In the genomic region with DNA sequence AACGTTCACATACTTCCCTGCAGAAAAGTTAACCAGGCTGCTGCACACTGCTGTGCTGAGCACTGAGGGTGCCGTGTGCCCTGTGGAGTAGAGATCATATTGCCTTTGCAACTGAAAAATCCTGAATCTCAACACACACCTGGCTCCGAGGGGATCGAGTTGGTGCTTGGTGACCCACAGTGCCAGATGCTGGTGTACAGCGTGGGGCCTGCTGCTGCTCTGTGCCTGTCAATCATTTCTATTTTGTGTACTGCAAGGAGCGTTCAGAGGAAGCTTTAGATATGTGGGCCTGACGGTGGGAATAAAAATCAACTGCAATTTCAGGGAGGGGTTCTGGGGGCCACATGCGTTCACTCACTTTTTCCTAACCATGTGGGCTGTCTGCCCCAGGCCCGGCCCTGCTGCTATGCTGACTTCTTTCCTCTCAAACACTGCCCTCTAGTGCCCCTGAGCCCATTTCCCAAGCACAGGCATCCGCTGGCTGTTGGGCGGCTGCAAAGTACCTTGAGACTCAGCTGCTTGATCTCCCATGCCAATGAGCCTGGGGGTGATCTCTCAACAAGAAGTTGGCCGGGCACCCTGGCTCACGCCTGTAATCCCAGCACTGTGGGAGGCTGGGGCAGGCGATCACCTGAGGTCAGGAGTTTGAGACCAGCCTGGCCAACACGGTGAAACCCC, we compare ENCODE assay signal across 8 cellular contexts. TPM values are rescaled to one million over a fixed set of nuclear protein-coding genes. Genes with fewer than 3 reads are reported as not detected.
DNase-seq lines count a peak whose midpoint lies in the region; ATAC-seq, FAIRE-seq and TF ChIP-seq lines count a peak whose summit lies in the region.

No MANE protein-coding gene starts in this region.

- FAIRE-seq in H1 (lab: Jason Lieb, UNC) = peak; percentile 71

- no peak for ATAC-seq in GM19467 (IDR thresholded peaks at IDR 0.05; ENCODE audit: unreplicated experiment)
- ATAC-seq in HG02642 (IDR thresholded peaks at IDR 0.05; ENCODE audit: poor library complexity, unreplicated experiment) = no peak

- no peak overlapping the region; a peak in 1 of 8 replicates for H3K4me3 ChIP-seq in H1 (ENCODE audit: extremely low read depth in 1 of 4, insufficient read depth in 2 of 4, low read depth in 3 of 4, low read length in 4 of 4)
- no peak overlapping the region for H3K4me3 ChIP-seq in CD4-positive, alpha-beta memory T cell (ENCODE audit: low read length in 2 of 2)

- TF ChIP-seq POLR2A in H1 (IDR thresholded peaks at IDR 0.05; ENCODE audit: control extremely low read depth in 1 of 2, low read depth in 2 of 2, low read length in 2 of 2) = no peak

- no peak overlapping the region for H2AFZ ChIP-seq in H1 (ENCODE audit: low read length)

- H2BK5ac ChIP-seq in H1 (ENCODE audit: low read depth, low read length) = 0 out of 2 replicates have a peak overlapping the region, but pooled peaks have one; percentile 3

- peaks cover 0 to 27% (median 20%) of the 10 kb centered on the region in 4 experiments; a peak in 6 of 7 replicates for H3K4me1 ChIP-seq in H1 (replicated peaks in 1 of 4; ENCODE audit: control insufficient read depth in 3 of 4, insufficient read depth in 4 of 4, low read length in 3 of 4)
- no peaks in the 10 kb centered on the region for H3K4me1 ChIP-seq in CD4-positive, alpha-beta memory T cell (ENCODE audit: insufficient read depth, low read length)

- 0 out of 2 replicates have a peak, but pooled peaks have one; percentile 17 for TF ChIP-seq CTCF in RWPE1 (conservative IDR thresholded peaks at IDR 0.05; ENCODE audit: low read depth)
- peak; percentile 78 to 88 (median 82) for TF ChIP-seq CTCF in H1 (IDR thresholded peaks at IDR 0.05; ENCODE audit: control extremely low read depth in 1 of 3, insufficient read depth in 1 of 3, low read depth in 1 of 3, low read length in 3 of 3)
- TF ChIP-seq CTCF in nephron (IDR thresholded peaks at IDR 0.05; ENCODE audit: unreplicated experiment in 3 of 3) = peak; percentile 39 to 58 (median 47)

- no peak overlapping the region for H2BK20ac ChIP-seq in H1 (ENCODE audit: low read length)

- H2BK12ac ChIP-seq in H1 (ENCODE audit: low read depth, low read length) = no peak overlapping the region

- peaks cover 11 to 16% of the 10 kb centered on the region in 2 experiments for H4K20me1 ChIP-seq in H1 (replicated peaks in 1 of 2; ENCODE audit: control insufficient read depth in 1 of 2, insufficient read depth in 2 of 2, low read length in 2 of 2)

- H3K4me1 Mint-ChIP-seq in activated CD4-positive, alpha-beta memory T cell treated with anti-CD3 and anti-CD28 coated beads for 36 hours (ENCODE audit: low read depth) = peaks cover 11% of the 10 kb centered on the region
- peaks cover 10% of the 10 kb centered on the region for H3K4me1 Mint-ChIP-seq in activated CD4-positive, alpha-beta memory T cell treated with anti-CD3 and anti-CD28 coated beads, Interleukin-2, amount 10 ng/mL, durations not matched to agents 7 days and 5 days
- peaks cover 31% of the 10 kb centered on the region for H3K4me1 Mint-ChIP-seq in nephron
- peaks cover 9 to 33% (median 16%) of the 10 kb centered on the region in 4 donors for H3K4me1 Mint-ChIP-seq in CD4-positive, alpha-beta memory T cell

- H3K36me3 Mint-ChIP-seq in activated CD4-positive, alpha-beta memory T cell treated with anti-CD3 and anti-CD28 coated beads for 36 hours = peaks cover 7% of the 10 kb centered on the region
- H3K36me3 Mint-ChIP-seq in activated CD4-positive, alpha-beta memory T cell treated with anti-CD3 and anti-CD28 coated beads, Interleukin-2, amount 10 ng/mL, durations not matched to agents 7 days and 5 days (ENCODE audit: low read depth) = peaks cover 34% of the 10 kb centered on the region
- peaks cover 19% of the 10 kb centered on the region for H3K36me3 Mint-ChIP-seq in nephron (ENCODE audit: low read depth)
- peaks cover 4 to 14% of the 10 kb centered on the region in 2 donors for H3K36me3 Mint-ChIP-seq in CD4-positive, alpha-beta memory T cell

- H3K27ac ChIP-seq in RWPE1 (peak overlapping the region; percentile 33; the same call in 1 of the 2 replicates), H1 (ENCODE audit: low read depth, low read length) (no peak overlapping the region)
- H3K27ac ChIP-seq in CD4-positive, alpha-beta memory T cell (ENCODE audit: low read depth, low read length) = no peak overlapping the region

- no peak overlapping the region for H3K23ac ChIP-seq in H1 (ENCODE audit: insufficient read length)

- H3K18ac ChIP-seq in H1 (ENCODE audit: extremely low read depth, low read length) = no peak overlapping the region

- no peak overlapping the region for H4K8ac ChIP-seq in H1 (ENCODE audit: extremely low read depth, insufficient read depth, low read length)

- no peak overlapping the region for H4K5ac ChIP-seq in H1 (ENCODE audit: insufficient read length, low read depth, low read length)

- no peaks in the 10 kb centered on the region for H3K9me3 ChIP-seq in H1 (ENCODE audit: insufficient read depth in 2 of 2, low read depth in 1 of 2, low read length in 1 of 2)
- no peaks in the 10 kb centered on the region for H3K9me3 ChIP-seq in CD4-positive, alpha-beta memory T cell (ENCODE audit: control insufficient read depth in 1 of 2, low read length in 2 of 2)

- intact Hi-C loops in activated CD4-positive, alpha-beta memory T cell treated with anti-CD3 and anti-CD28 coated beads for 36 hours (cut with micrococcal nuclease) = no loop called here
- intact Hi-C loops in CD4-positive, alpha-beta memory T cell (cut with micrococcal nuclease) = no loop called here

- no peaks in the 10 kb centered on the region for H3K9me3 Mint-ChIP-seq in activated CD4-positive, alpha-beta memory T cell treated with anti-CD3 and anti-CD28 coated beads for 36 hours
- no peaks in the 10 kb centered on the region for H3K9me3 Mint-ChIP-seq in activated CD4-positive, alpha-beta memory T cell treated with anti-CD3 and anti-CD28 coated beads, Interleukin-2, amount 10 ng/mL, durations not matched to agents 7 days and 5 days
- H3K9me3 Mint-ChIP-seq in nephron = no peaks in the 10 kb centered on the region
- H3K9me3 Mint-ChIP-seq in CD4-positive, alpha-beta memory T cell = no peaks in the 10 kb centered on the region

- H3K4ac ChIP-seq in H1 (replicated peaks; ENCODE audit: insufficient read length, low read depth, low read length) = no peak overlapping the region

- no peak for TF ChIP-seq EP300 in H1 (IDR thresholded peaks at IDR 0.05; ENCODE audit: borderline replicate concordance in 1 of 2, low read depth in 2 of 2, low read length in 2 of 2)

- TF ChIP-seq RAD21 in H1 (IDR thresholded peaks at IDR 0.05 in 1 of 2, conservative IDR thresholded peaks at IDR 0.05 in 1 of 2; ENCODE audit: low read depth in 2 of 2, low read length in 2 of 2) = peak; percentile 76 to 83

- DNase-seq in activated CD4-positive, alpha-beta memory T cell treated with anti-CD3 and anti-CD28 coated beads for 36 hours = peak; percentile 36
- DNase-seq in activated CD4-positive, alpha-beta memory T cell treated with anti-CD3 and anti-CD28 coated beads, Interleukin-2, amount 10 ng/mL, durations not matched to agents 7 days and 5 days = no peak
- DNase-seq in RWPE1 (ENCODE audit: low spot score) (no peak), H1 (ENCODE audit: low read depth in 1 of 2, low spot score in 2 of 2) (peak in 1 of 2 experiments; percentile 78)
- DNase-seq in CD4-positive, alpha-beta memory T cell = no peak

- no peak overlapping the region for H3K56ac ChIP-seq in H1 (replicated peaks; ENCODE audit: insufficient read length, low read depth, low read length)

- no peaks in the 10 kb centered on the region for H3K79me2 ChIP-seq in H1 (ENCODE audit: control insufficient read depth in 1 of 2, insufficient read depth in 2 of 2, low read length in 2 of 2)

- peak overlapping the region in 1 of 4 experiments; percentile 1; a peak in 2 of 7 replicates for H3K9ac ChIP-seq in H1 (replicated peaks in 1 of 4; ENCODE audit: extremely low read depth in 1 of 4, low read depth in 3 of 4, low read length in 3 of 4)

- no peak overlapping the region for H4K91ac ChIP-seq in H1 (replicated peaks; ENCODE audit: insufficient read length, low read length)

- peak overlapping the region; percentile 86 for H2BK120ac ChIP-seq in H1 (replicated peaks; ENCODE audit: low read depth, low read length)

- H3K79me1 ChIP-seq in H1 (ENCODE audit: low read depth, low read length) = peaks cover 7% of the 10 kb centered on the region; the same call in 1 of the 2 replicates

- peaks cover 0 to 2% (median 0%) of the 10 kb centered on the region in 4 experiments; a peak in 1 of 7 replicates for H3K27me3 ChIP-seq in H1 (replicated peaks in 1 of 4; ENCODE audit: control insufficient read depth in 3 of 4, extremely low read depth in 1 of 4, insufficient read depth in 3 of 4, low read length in 3 of 4)
- H3K27me3 ChIP-seq in CD4-positive, alpha-beta memory T cell (ENCODE audit: insufficient read depth, low read length) = no peaks in the 10 kb centered on the region

- no peaks in the 10 kb centered on the region; a peak in 1 of 8 replicates for H3K36me3 ChIP-seq in H1 (ENCODE audit: control insufficient read depth in 2 of 4, insufficient read depth in 4 of 4, low read length in 3 of 4)
- no peaks in the 10 kb centered on the region for H3K36me3 ChIP-seq in CD4-positive, alpha-beta memory T cell (ENCODE audit: insufficient read depth, low read length)

- POLR2A ChIA-PET in activated CD4-positive, alpha-beta memory T cell treated with anti-CD3 and anti-CD28 coated beads for 36 hours (lab: Charles Lee) = interaction anchor here (1.5 kb wide), 1 partner anchor 9 kb away, joined by 4 read pairs; no protein-coding TSS in a partner anchor
- POLR2A ChIA-PET in activated CD4-positive, alpha-beta memory T cell treated with anti-CD3 and anti-CD28 coated beads, Interleukin-2, amount 10 ng/mL, durations not matched to agents 7 days and 5 days (lab: Charles Lee) = interaction anchor here (1.3 to 2.0 kb wide), 2 partner anchors 9 to 11 kb away, joined by 3 to 14 read pairs; a partner anchor contains a TSS
- POLR2A ChIA-PET in RWPE1 (lab: Yijun Ruan, JAX; ENCODE audit: low non-redundant PET) = interaction anchor here (1.5 kb wide), 1 partner anchor 9 kb away, joined by 11 read pairs; a partner anchor contains a TSS
- POLR2A ChIA-PET in H1 (lab: Charles Lee; ENCODE audit: partially characterized antibody) = interaction anchor here (0.6 to 13.5 kb wide), 14 partner anchors 9 to 454 kb away, joined by 3 to 133 read pairs (median 6); a partner anchor contains a TSS
- POLR2A ChIA-PET in CD4-positive, alpha-beta memory T cell (lab: Charles Lee; ENCODE audit: partially characterized antibody) = interaction anchor here (2.0 kb wide), 2 partner anchors 9 kb away, joined by 7 to 12 read pairs; a partner anchor contains a TSS

- 0 out of 2 replicates have a peak overlapping the region, but pooled peaks have one; percentile 7 for H2AK5ac ChIP-seq in H1 (ENCODE audit: low read depth, low read length)

- H3K27ac Mint-ChIP-seq in activated CD4-positive, alpha-beta memory T cell treated with anti-CD3 and anti-CD28 coated beads for 36 hours = no peak overlapping the region
- no peak overlapping the region for H3K27ac Mint-ChIP-seq in activated CD4-positive, alpha-beta memory T cell treated with anti-CD3 and anti-CD28 coated beads, Interleukin-2, amount 10 ng/mL, durations not matched to agents 7 days and 5 days
- peak overlapping the region; percentile 52 to 82 (median 61) for H3K27ac Mint-ChIP-seq in nephron
- peak overlapping the region in 2 of 7 donors; percentile 44 to 60 for H3K27ac Mint-ChIP-seq in CD4-positive, alpha-beta memory T cell

- 67% methylated on average over 15 of the region's 15 CpGs; no CpG with 5 or more reads in 1 of the 2 experiments for WGBS in H1 (ENCODE audit: extremely low coverage in 1 of 2, insufficient coverage in 1 of 2, insufficient read length in 1 of 2, insufficient replicate concordance in 2 of 2, low coverage in 1 of 2, low lambda C conversion rate in 2 of 2, missing lambda C conversion rate in 1 of 2), 2 experiments

- H3K23me2 ChIP-seq in H1 (ENCODE audit: low read depth, low read length) = peaks cover 1% of the 10 kb centered on the region; the same call in 1 of the 2 replicates

- H2BK15ac ChIP-seq in H1 (ENCODE audit: low read length) = 0 out of 2 replicates have a peak overlapping the region, but pooled peaks have one; percentile 5

- H3K4me3 Mint-ChIP-seq in activated CD4-positive, alpha-beta memory T cell treated with anti-CD3 and anti-CD28 coated beads for 36 hours = no peak overlapping the region
- no peak overlapping the region for H3K4me3 Mint-ChIP-seq in activated CD4-positive, alpha-beta memory T cell treated with anti-CD3 and anti-CD28 coated beads, Interleukin-2, amount 10 ng/mL, durations not matched to agents 7 days and 5 days
- H3K4me3 Mint-ChIP-seq in nephron = no peak overlapping the region
- no peak overlapping the region for H3K4me3 Mint-ChIP-seq in CD4-positive, alpha-beta memory T cell

- no peak overlapping the region for H3K4me2 ChIP-seq in H1 (ENCODE audit: insufficient read depth in 1 of 2, low read depth in 2 of 2, low read length in 2 of 2)

- no peaks in the 10 kb centered on the region for H3K27me3 Mint-ChIP-seq in activated CD4-positive, alpha-beta memory T cell treated with anti-CD3 and anti-CD28 coated beads for 36 hours
- H3K27me3 Mint-ChIP-seq in activated CD4-positive, alpha-beta memory T cell treated with anti-CD3 and anti-CD28 coated beads, Interleukin-2, amount 10 ng/mL, durations not matched to agents 7 days and 5 days = no peaks in the 10 kb centered on the region
- no peaks in the 10 kb centered on the region for H3K27me3 Mint-ChIP-seq in nephron (ENCODE audit: low read depth)
- H3K27me3 Mint-ChIP-seq in CD4-positive, alpha-beta memory T cell = no peaks in the 10 kb centered on the region

- H3K14ac ChIP-seq in H1 (ENCODE audit: insufficient read length) = no peak overlapping the region

- CTCF ChIA-PET in activated CD4-positive, alpha-beta memory T cell treated with anti-CD3 and anti-CD28 coated beads for 36 hours (lab: Charles Lee) = interaction anchor here (1.5 to 2.3 kb wide), 3 partner anchors 9 to 24 kb away, joined by 4 to 14 read pairs (median 5); a partner anchor contains a TSS
- CTCF ChIA-PET in activated CD4-positive, alpha-beta memory T cell treated with anti-CD3 and anti-CD28 coated beads, Interleukin-2, amount 10 ng/mL, durations not matched to agents 7 days and 5 days (lab: Charles Lee) = interaction anchor here (0.8 to 1.8 kb wide), 5 partner anchors 9 to 409 kb away, joined by 3 to 8 read pairs (median 5); a partner anchor contains a TSS
- CTCF ChIA-PET in RWPE1 (lab: Yijun Ruan, JAX) (interaction anchor here (0.6 to 0.7 kb wide), 2 partner anchors 74 to 115 kb away, joined by 3 read pairs; no protein-coding TSS in a partner anchor), H1 (lab: Charles Lee; ENCODE audit: partially characterized antibody) (interaction anchor here (0.6 to 7.4 kb wide), 28 partner anchors 9 to 1839 kb away, joined by 3 to 109 read pairs (median 4); a partner anchor contains a TSS)
- CTCF ChIA-PET in CD4-positive, alpha-beta memory T cell (lab: Charles Lee; ENCODE audit: partially characterized antibody) = interaction anchor here (1.4 to 1.7 kb wide), 2 partner anchors 9 to 114 kb away, joined by 5 to 10 read pairs; a partner anchor contains a TSS

RNA-seq across cellular contexts. Expression of a gene that starts 9.7 kb away (rescaled TPM):
- 100 to 1,000 TPM; 163 to 176 TPM for total RNA-seq in activated CD4-positive, alpha-beta memory T cell treated with anti-CD3 and anti-CD28 coated beads for 36 hours
- 100 to 1,000 TPM; 231 to 233 TPM for total RNA-seq in activated CD4-positive, alpha-beta memory T cell treated with anti-CD3 and anti-CD28 coated beads, Interleukin-2, amount 10 ng/mL, durations not matched to agents 7 days and 5 days
- 108 TPM in 2 replicates for total RNA-seq in H1 (2021; fragmentation: NEBNext Ultra II Directional; extraction: Animal tissue kit (Norgen Biotek cat#: 25700))
- polyA plus RNA-seq in H1 (2011; rRNA removed) = 62.2 and 113 TPM in 2 replicates
- 82.3 TPM for polyA plus RNA-seq in H1 (2011; cell fraction: cytosol; rRNA removed)
- polyA plus RNA-seq in H1 (2011; cell fraction: nucleus; rRNA removed) = 580 TPM
- 100 to 168 TPM (median 138 TPM) in 4 replicates for polyA plus RNA-seq in H1 (2012, experiment 1 of 2)
- 126 TPM for polyA plus RNA-seq in H1 (2012, experiment 2 of 2)
- polyA plus RNA-seq in H1 (2013, experiment 1 of 2) = 120 TPM
- polyA plus RNA-seq in H1 (2013, experiment 2 of 2) = 103 TPM
- 58.2 and 88.9 TPM in 2 replicates for polyA minus RNA-seq in H1 (2011; rRNA and poly(A)+ RNA removed)
- 42.4 TPM for polyA minus RNA-seq in H1 (2011; cell fraction: cytosol; rRNA and poly(A)+ RNA removed)
- polyA minus RNA-seq in H1 (2011; cell fraction: nucleus; rRNA and poly(A)+ RNA removed) = 91.6 TPM
- total RNA-seq in CD4-positive, alpha-beta memory T cell = 100 to 1,000 TPM; 535 to 565 TPM
- polyA plus RNA-seq in CD4-positive, alpha-beta memory T cell = 10 to 100 TPM in 1 of 2 donors, 1 to 10 TPM in 1; 3.1 to 11.3 TPM

RNA-seq across cellular contexts. Expression of a gene that starts 24.0 kb away (rescaled TPM):
- total RNA-seq in activated CD4-positive, alpha-beta memory T cell treated with anti-CD3 and anti-CD28 coated beads for 36 hours = not detected
- total RNA-seq in activated CD4-positive, alpha-beta memory T cell treated with anti-CD3 and anti-CD28 coated beads, Interleukin-2, amount 10 ng/mL, durations not matched to agents 7 days and 5 days = under 1 TPM; 0.53 to 0.68 TPM
- total RNA-seq in H1 (2021; fragmentation: NEBNext Ultra II Directional; extraction: Animal tissue kit (Norgen Biotek cat#: 25700)) = 24.3 and 26.7 TPM in 2 replicates
- polyA plus RNA-seq in H1 (2011; rRNA removed) = 46.5 and 92.1 TPM in 2 replicates
- 41.6 TPM for polyA plus RNA-seq in H1 (2011; cell fraction: cytosol; rRNA removed)
- 72.1 TPM for polyA plus RNA-seq in H1 (2011; cell fraction: nucleus; rRNA removed)
- 14.7 to 48.5 TPM (median 38.0 TPM) in 4 replicates for polyA plus RNA-seq in H1 (2012, experiment 1 of 2)
- polyA plus RNA-seq in H1 (2012, experiment 2 of 2) = 32.8 TPM
- polyA plus RNA-seq in H1 (2013, experiment 1 of 2) = 51.0 TPM
- 53.6 TPM for polyA plus RNA-seq in H1 (2013, experiment 2 of 2)
- 16.3 and 25.9 TPM in 2 replicates for polyA minus RNA-seq in H1 (2011; rRNA and poly(A)+ RNA removed)
- polyA minus RNA-seq in H1 (2011; cell fraction: cytosol; rRNA and poly(A)+ RNA removed) = 27.7 TPM
- 16.1 TPM for polyA minus RNA-seq in H1 (2011; cell fraction: nucleus; rRNA and poly(A)+ RNA removed)
- total RNA-seq in CD4-positive, alpha-beta memory T cell = not detected
- polyA plus RNA-seq in CD4-positive, alpha-beta memory T cell = under 1 TPM in 1 of 2 donors, not detected in 1; 0.29 TPM

RNA-seq across cellular contexts. Expression of a gene that starts 24.3 kb away (rescaled TPM):
- total RNA-seq in activated CD4-positive, alpha-beta memory T cell treated with anti-CD3 and anti-CD28 coated beads for 36 hours = 1 to 10 TPM; 5.3 to 5.6 TPM
- total RNA-seq in activated CD4-positive, alpha-beta memory T cell treated with anti-CD3 and anti-CD28 coated beads, Interleukin-2, amount 10 ng/mL, durations not matched to agents 7 days and 5 days = 1 to 10 TPM; 8.5 to 8.7 TPM
- total RNA-seq in H1 (2021; fragmentation: NEBNext Ultra II Directional; extraction: Animal tissue kit (Norgen Biotek cat#: 25700)) = 3.9 and 4.0 TPM in 2 replicates
- polyA plus RNA-seq in H1 (2011; rRNA removed) = 1.6 and 2.6 TPM in 2 replicates
- polyA plus RNA-seq in H1 (2011; cell fraction: cytosol; rRNA removed) = 2.5 TPM
- polyA plus RNA-seq in H1 (2011; cell fraction: nucleus; rRNA removed) = 2.5 TPM
- polyA plus RNA-seq in H1 (2012, experiment 1 of 2) = 2.4 to 5.0 TPM (median 3.8 TPM) in 4 replicates
- polyA plus RNA-seq in H1 (2012, experiment 2 of 2) = 2.3 TPM
- polyA plus RNA-seq in H1 (2013, experiment 1 of 2) = 1.8 TPM
- 1.5 TPM for polyA plus RNA-seq in H1 (2013, experiment 2 of 2)
- polyA minus RNA-seq in H1 (2011; rRNA and poly(A)+ RNA removed) = 1.3 and 1.7 TPM in 2 replicates
- polyA minus RNA-seq in H1 (2011; cell fraction: cytosol; rRNA and poly(A)+ RNA removed) = 3.4 TPM
- polyA minus RNA-seq in H1 (2011; cell fraction: nucleus; rRNA and poly(A)+ RNA removed) = 7.7 TPM
- total RNA-seq in CD4-positive, alpha-beta memory T cell = 1 to 10 TPM; 7.2 to 7.3 TPM
- polyA plus RNA-seq in CD4-positive, alpha-beta memory T cell = under 1 TPM in 1 of 2 donors, not detected in 1; 0.59 TPM

RNA-seq across cellular contexts. Expression of a gene that starts 33.8 kb away (rescaled TPM):
- not detected for total RNA-seq in activated CD4-positive, alpha-beta memory T cell treated with anti-CD3 and anti-CD28 coated beads for 36 hours
- not detected for total RNA-seq in activated CD4-positive, alpha-beta memory T cell treated with anti-CD3 and anti-CD28 coated beads, Interleukin-2, amount 10 ng/mL, durations not matched to agents 7 days and 5 days
- 2.1 and 4.8 TPM in 2 replicates for total RNA-seq in H1 (2021; fragmentation: NEBNext Ultra II Directional; extraction: Animal tissue kit (Norgen Biotek cat#: 25700))
- 1.8 and 4.2 TPM in 2 replicates for polyA plus RNA-seq in H1 (2011; rRNA removed)
- polyA plus RNA-seq in H1 (2011; cell fraction: cytosol; rRNA removed) = 3.5 TPM
- 2.8 TPM for polyA plus RNA-seq in H1 (2011; cell fraction: nucleus; rRNA removed)
- polyA plus RNA-seq in H1 (2012, experiment 1 of 2) = 1.8 to 4.6 TPM (median 2.9 TPM) in 4 replicates
- polyA plus RNA-seq in H1 (2012, experiment 2 of 2) = 6.6 TPM
- polyA plus RNA-seq in H1 (2013, experiment 1 of 2) = 5.2 TPM
- 6.3 TPM for polyA plus RNA-seq in H1 (2013, experiment 2 of 2)
- polyA minus RNA-seq in H1 (2011; rRNA and poly(A)+ RNA removed) = 0.22 TPM in 1 of 2 replicates, not detected in the other
- polyA minus RNA-seq in H1 (2011; cell fraction: cytosol; rRNA and poly(A)+ RNA removed) = 4.1 TPM
- polyA minus RNA-seq in H1 (2011; cell fraction: nucleus; rRNA and poly(A)+ RNA removed) = 1.8 TPM
- total RNA-seq in CD4-positive, alpha-beta memory T cell = not detected
- polyA plus RNA-seq in CD4-positive, alpha-beta memory T cell = not detected

Comparison
In these comparisons a context has a peak if more than half of its experiments do, and no peak if none do; other contexts are left out.
1. H3K27ac Mint-ChIP-seq: peak in nephron (3 of 3); none in activated CD4-positive, alpha-beta memory T cell treated with anti-CD3 and anti-CD28 coated beads for 36 hours (single experiment) and activated CD4-positive, alpha-beta memory T cell treated with anti-CD3 and anti-CD28 coated beads, Interleukin-2, amount 10 ng/mL, durations not matched to agents 7 days and 5 days (single experiment).
2. CTCF ChIP-seq: peak in every context shown above with its lines; median percentile 82 in H1; 47 in nephron; 17 in RWPE1.
3. RNA of a gene that starts 24.0 kb away (total RNA-seq): 24.3 to 26.7 TPM in H1; 0.53 to 0.68 TPM in activated CD4-positive, alpha-beta memory T cell treated with anti-CD3 and anti-CD28 coated beads, Interleukin-2, amount 10 ng/mL, durations not matched to agents 7 days and 5 days, not detected in CD4-positive, alpha-beta memory T cell and not detected in activated CD4-positive, alpha-beta memory T cell treated with anti-CD3 and anti-CD28 coated beads for 36 hours; every median in the first group is over 10 times any median in the second.